In genomic region chr6:19836799-19837510, GRCh38 we compare ENCODE assay signal across 8 cellular contexts. TPM values are rescaled to one million over a fixed set of nuclear protein-coding genes. Genes with fewer than 3 reads are reported as not detected.
A peak's percentile ranks its signal among the peaks of the same experiment; 100 is the strongest.
DNase-seq lines count a peak whose midpoint lies in the region; ATAC-seq and TF ChIP-seq lines count a peak whose summit lies in the region.

A gene with protein sequence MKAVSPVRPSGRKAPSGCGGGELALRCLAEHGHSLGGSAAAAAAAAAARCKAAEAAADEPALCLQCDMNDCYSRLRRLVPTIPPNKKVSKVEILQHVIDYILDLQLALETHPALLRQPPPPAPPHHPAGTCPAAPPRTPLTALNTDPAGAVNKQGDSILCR (plus strand): TSS chr6:19837370. CDS start chr6:19837755, 385 bp downstream.

- no peak for DNase-seq in activated naive CD8-positive, alpha-beta T cell treated with anti-CD3 and anti-CD28 coated beads for 36 hours
- DNase-seq in SK-N-DZ (ENCODE audit: low spot score) (peak; percentile 91), fibroblast of the aortic adventitia (ENCODE audit: low read depth) (peak; percentile 97), MM.1S (no peak)
- DNase-seq in activated naive CD4-positive, alpha-beta T cell treated with anti-CD3 and anti-CD28 coated beads, Interleukin-2, amount 50 U/mL, for 72 hours (ENCODE audit: low spot score in 2 of 2): no peak

- H3K27me3 Mint-ChIP-seq in activated naive CD8-positive, alpha-beta T cell: peaks cover 28% of the 10 kb centered on the region
- peaks cover 61% of the 10 kb centered on the region for H3K27me3 Mint-ChIP-seq in activated naive CD8-positive, alpha-beta T cell treated with anti-CD3 and anti-CD28 coated beads for 36 hours

- no peaks in the 10 kb centered on the region for H3K36me3 Mint-ChIP-seq in activated naive CD8-positive, alpha-beta T cell
- no peaks in the 10 kb centered on the region for H3K36me3 Mint-ChIP-seq in activated naive CD8-positive, alpha-beta T cell treated with anti-CD3 and anti-CD28 coated beads for 36 hours
- peaks cover 0 to 10% of the 10 kb centered on the region in 2 donors for H3K36me3 Mint-ChIP-seq in activated naive CD4-positive, alpha-beta T cell treated with anti-CD3 and anti-CD28 coated beads, Interleukin-2, amount 50 U/mL, for 72 hours

- H3K4me1 ChIP-seq in muscle layer of duodenum (ENCODE audit: control insufficient read depth in 1 of 2, insufficient read depth in 2 of 2, low read length in 2 of 2) (peaks cover 0 to 9% of the 10 kb centered on the region in 2 donors), MM.1S (ENCODE audit: low read length) (no peaks in the 10 kb centered on the region)

- H3F3A ChIP-seq in MM.1S (ENCODE audit: insufficient read depth, low read length): no peaks in the 10 kb centered on the region

- peak within 1 kb of the TSS; percentile 76 for H3K27ac ChIP-seq in muscle layer of duodenum (ENCODE audit: low read length)
- H3K27ac ChIP-seq in MM.1S (ENCODE audit: low read length): no peak within 1 kb of the TSS

- no peaks in the 10 kb centered on the region for H3K9me2 ChIP-seq in MM.1S (replicated peaks; ENCODE audit: insufficient read depth, low read length)

- H3K9ac ChIP-seq in MM.1S (ENCODE audit: low read length): no peak within 1 kb of the TSS

- no peak within 1 kb of the TSS for H2AFZ ChIP-seq in MM.1S (ENCODE audit: low read length)

- H3K4me2 ChIP-seq in MM.1S (ENCODE audit: low read depth, low read length): no peak within 1 kb of the TSS

- no peaks in the 10 kb centered on the region for H3K9me3 ChIP-seq in muscle layer of duodenum (ENCODE audit: control insufficient read depth in 1 of 2, low read length in 2 of 2)
- H3K9me3 ChIP-seq in MM.1S (replicated peaks; ENCODE audit: insufficient read depth, low read length): no peaks in the 10 kb centered on the region

- no peak for ATAC-seq in activated naive CD4-positive, alpha-beta T cell treated with anti-CD3 and anti-CD28 coated beads, Interleukin-2, amount 50 U/mL, for 72 hours
- no peak for ATAC-seq in GM21786 (IDR thresholded peaks at IDR 0.05; ENCODE audit: unreplicated experiment)

- H3K79me2 ChIP-seq in MM.1S (ENCODE audit: low read length): no peaks in the 10 kb centered on the region

- H3K36me3 ChIP-seq in muscle layer of duodenum (ENCODE audit: control insufficient read depth in 1 of 2, insufficient read depth in 2 of 2, low read length in 2 of 2) (no peaks in the 10 kb centered on the region), MM.1S (replicated peaks; ENCODE audit: insufficient read depth, low read length) (no peaks in the 10 kb centered on the region)

- no peak within 1 kb of the TSS for H3K27ac Mint-ChIP-seq in activated naive CD8-positive, alpha-beta T cell
- H3K27ac Mint-ChIP-seq in activated naive CD8-positive, alpha-beta T cell treated with anti-CD3 and anti-CD28 coated beads for 36 hours: no peak within 1 kb of the TSS
- no peak within 1 kb of the TSS for H3K27ac Mint-ChIP-seq in activated naive CD4-positive, alpha-beta T cell treated with anti-CD3 and anti-CD28 coated beads, Interleukin-2, amount 50 U/mL, for 72 hours

- H4K20me1 ChIP-seq in MM.1S (ENCODE audit: insufficient read depth, low read length): no peaks in the 10 kb centered on the region

- peak within 1 kb of the TSS; percentile 13 for H3K4me3 Mint-ChIP-seq in activated naive CD8-positive, alpha-beta T cell
- H3K4me3 Mint-ChIP-seq in activated naive CD8-positive, alpha-beta T cell treated with anti-CD3 and anti-CD28 coated beads for 36 hours: no peak within 1 kb of the TSS

- H3K4me1 Mint-ChIP-seq in activated naive CD8-positive, alpha-beta T cell (ENCODE audit: low read depth): peaks cover 8% of the 10 kb centered on the region
- peaks cover 4% of the 10 kb centered on the region for H3K4me1 Mint-ChIP-seq in activated naive CD8-positive, alpha-beta T cell treated with anti-CD3 and anti-CD28 coated beads for 36 hours

- no peaks in the 10 kb centered on the region for H3K9me3 Mint-ChIP-seq in activated naive CD8-positive, alpha-beta T cell (ENCODE audit: low read depth)
- H3K9me3 Mint-ChIP-seq in activated naive CD8-positive, alpha-beta T cell treated with anti-CD3 and anti-CD28 coated beads for 36 hours: no peaks in the 10 kb centered on the region
- no peaks in the 10 kb centered on the region for H3K9me3 Mint-ChIP-seq in activated naive CD4-positive, alpha-beta T cell treated with anti-CD3 and anti-CD28 coated beads, Interleukin-2, amount 50 U/mL, for 72 hours

- TF ChIP-seq CTCF in fibroblast of the aortic adventitia (IDR thresholded peaks at IDR 0.05; ENCODE audit: insufficient read depth, low read length) (no peak), MM.1S (IDR thresholded peaks at IDR 0.05; ENCODE audit: low read length) (no peak)

- peak within 1 kb of the TSS; percentile 81 for H3K4me3 ChIP-seq in fibroblast of the aortic adventitia (ENCODE audit: low read depth, low read length)
- H3K4me3 ChIP-seq in muscle layer of duodenum (ENCODE audit: low read depth in 1 of 2, low read length in 2 of 2): peak within 1 kb of the TSS; percentile 78 to 83
- H3K4me3 ChIP-seq in MM.1S (ENCODE audit: low read length): no peak within 1 kb of the TSS

- H3K27me3 ChIP-seq in muscle layer of duodenum (ENCODE audit: low read depth, low read length) (no peaks in the 10 kb centered on the region), MM.1S (replicated peaks; ENCODE audit: insufficient read depth, low read length) (no peaks in the 10 kb centered on the region)

RNA-seq across cellular contexts. Expression of the gene that starts here (rescaled TPM):
- total RNA-seq in activated naive CD8-positive, alpha-beta T cell treated with anti-CD3 and anti-CD28 coated beads for 36 hours: not detected
- 1.1 and 2.5 TPM in 2 replicates for polyA plus RNA-seq in SK-N-DZ (2014; cell fraction: cytosol; rRNA removed)
- 2.1 and 2.8 TPM in 2 replicates for polyA plus RNA-seq in SK-N-DZ (2014; cell fraction: nucleus; rRNA removed)
- total RNA-seq in fibroblast of the aortic adventitia (ENCODE audit: low replicate concordance): 11.4 and 18.0 TPM in 2 replicates
- total RNA-seq in activated naive CD4-positive, alpha-beta T cell treated with anti-CD3 and anti-CD28 coated beads, Interleukin-2, amount 50 U/mL, for 72 hours: not detected

Comparison
In these comparisons a context has a peak if more than half of its experiments do, and no peak if none do; other contexts are left out.
1. RNA of the gene that starts here (total RNA-seq): 11.4 to 18.0 TPM in fibroblast of the aortic adventitia; not detected in activated naive CD8-positive, alpha-beta T cell treated with anti-CD3 and anti-CD28 coated beads for 36 hours and not detected in activated naive CD4-positive, alpha-beta T cell treated with anti-CD3 and anti-CD28 coated beads, Interleukin-2, amount 50 U/mL, for 72 hours; every median in the first group is over 10 times any median in the second.
2. DNase-seq: peak in SK-N-DZ (single experiment) and fibroblast of the aortic adventitia (single experiment); none in activated naive CD8-positive, alpha-beta T cell treated with anti-CD3 and anti-CD28 coated beads for 36 hours (single experiment), activated naive CD4-positive, alpha-beta T cell treated with anti-CD3 and anti-CD28 coated beads, Interleukin-2, amount 50 U/mL, for 72 hours (0 of 2) and MM.1S (single experiment).